Comparison of ENCODE assay signal across 17 cellular contexts in the genomic region with DNA sequence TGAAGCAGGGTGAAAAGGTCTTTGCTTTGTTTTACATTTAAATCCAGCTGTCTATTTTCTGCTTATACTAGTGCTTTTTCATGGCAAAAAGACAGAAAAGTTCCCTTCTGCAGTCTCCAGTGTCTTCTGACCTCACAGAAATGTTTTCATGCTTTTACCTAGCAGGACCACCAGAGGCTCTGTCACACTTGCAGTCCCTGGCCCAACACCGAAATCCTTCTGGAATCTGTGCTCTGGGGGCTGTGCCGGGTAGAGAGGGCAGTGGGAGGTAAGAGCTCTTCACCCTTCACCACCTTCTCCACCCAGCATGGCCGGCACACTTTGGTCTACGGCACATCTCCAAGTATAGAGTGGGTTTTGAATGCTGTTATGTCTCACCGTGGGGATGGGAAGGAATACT. TPM values are rescaled to one million over a fixed set of nuclear protein-coding genes. Genes with fewer than 3 reads are reported as not detected.
DNase-seq lines count a peak whose midpoint lies in the region; ATAC-seq and TF ChIP-seq lines count a peak whose summit lies in the region.
"Had no signal": no experiment of that assay in that cellular context is flagged by ENCODE, and none has a peak within 500 bp of the region (broad histone marks: within the 10 kb centered on the region; RNA-seq: fewer than 3 reads in every experiment).

No MANE protein-coding gene starts in this region.

- peak; percentile 13; the same call in 1 of the 2 replicates for TF ChIP-seq CTCF in AG10803 (conservative IDR thresholded peaks at IDR 0.05; ENCODE audit: low read length)
- TF ChIP-seq CTCF in WTC11 (IDR thresholded peaks at IDR 0.05), result no peak
- TF ChIP-seq CTCF in esophagus muscularis mucosa (IDR thresholded peaks at IDR 0.05), result no peak

- TF ChIP-seq EP300 in esophagus muscularis mucosa (IDR thresholded peaks at IDR 0.05), result no peak

- no peaks in the 10 kb centered on the region for H3K27me3 Mint-ChIP-seq in WTC11 (ENCODE audit: low read depth)
- H3K27me3 Mint-ChIP-seq: activated CD4-positive, alpha-beta T cell treated with anti-CD3 and anti-CD28 coated beads for 36 hours had no signal

- no peaks in the 10 kb centered on the region for H3K9me3 ChIP-seq in esophagus muscularis mucosa
- H3K9me3 ChIP-seq: adrenal gland had no signal

- DNase-seq in AG10803 (ENCODE audit: low read depth) (no peak), H7 (peak; percentile 64), WTC11 (ENCODE audit: low spot score) (peak; percentile 58), islet precursor cell (peak; percentile 62), NOMO-1 (lab: John Stamatoyannopoulos, UW; ENCODE audit: unreplicated experiment in 2 of 2) (no peak), EL (no peak), esophagus muscularis mucosa (ENCODE audit: extremely low spot score) (no peak), NCI-H1092 treated with DMSO at 0.1 percent for 48 hours (lab: John Stamatoyannopoulos, UW) (no peak)
- DNase-seq: activated CD4-positive, alpha-beta T cell treated with anti-CD3 and anti-CD28 coated beads for 36 hours; adrenal gland; DMS79 treated with DMSO at 0.1 percent for 48 hours; foreskin keratinocyte; posterior cingulate gyrus; stimulated activated CD8-positive, alpha-beta memory T cell treated with anti-CD3 and anti-CD28 coated beads, Interleukin-4, amount 100 ng/mL, for 48 hours had no signal

- H3K36me3 Mint-ChIP-seq in WTC11, result peaks cover 5% of the 10 kb centered on the region

- no peak for TF ChIP-seq POLR2A in esophagus muscularis mucosa (IDR thresholded peaks at IDR 0.05; ENCODE audit: low read depth)

- H3K27me3 ChIP-seq in H7 (ENCODE audit: control insufficient read depth, insufficient read depth, low read length), result no peaks in the 10 kb centered on the region
- H3K27me3 ChIP-seq in esophagus muscularis mucosa, result no peaks in the 10 kb centered on the region
- H3K27me3 ChIP-seq: adrenal gland, foreskin keratinocyte had no signal

- intact Hi-C loops in esophagus muscularis mucosa (cut with DNase I), result no loop called here

- CTCF ChIA-PET in WTC11 (lab: Charles Lee), result interaction anchor here (0.6 to 3.9 kb wide), 14 partner anchors 9 to 105 kb away, joined by 3 to 39 read pairs (median 3); partner anchors contain the start of genes AMPD2, GNAI3 and GNAT2

- H3K27ac ChIP-seq in esophagus muscularis mucosa (replicated peaks in 1 of 4), result no peak overlapping the region
- H3K27ac ChIP-seq: adrenal gland, foreskin keratinocyte had no signal

- 0 out of 2 replicates have a peak, but pooled peaks cover 3% of the 10 kb centered on the region for H3K4me1 Mint-ChIP-seq in WTC11

- WGBS in esophagus muscularis mucosa, result 77% methylated on average over 5 of the region's 5 CpGs

- H3K4me1 ChIP-seq in esophagus muscularis mucosa, result no peaks in the 10 kb centered on the region
- H3K4me1 ChIP-seq: adrenal gland had no signal

- POLR2A ChIA-PET in WTC11 (lab: Charles Lee), result interaction anchor here (1.1 kb wide), 1 partner anchor 50 kb away, joined by 4 read pairs; the partner anchor contains the start of gene GNAI3

- peak overlapping the region; percentile 61; the same call in 1 of the 2 replicates for H3K27ac Mint-ChIP-seq in WTC11
- H3K27ac Mint-ChIP-seq: activated CD4-positive, alpha-beta T cell treated with anti-CD3 and anti-CD28 coated beads for 36 hours; activated T-helper 1 cell treated with anti-CD3 and anti-CD28 coated beads, Interleukin-12 subunit alpha, Interleukin-12 subunit beta, Interleukin-2, Interleukin-4 antibody, amounts not matched to agents 30 ng/mL and 10 ng/mL and 1 ng/mL, durations not matched to agents 14 hours and 24 hours and 36 hours had no signal

- H3K36me3 ChIP-seq in H7 (replicated peaks; ENCODE audit: control insufficient read depth, insufficient read depth, low read length) (peaks cover 2% of the 10 kb centered on the region), esophagus muscularis mucosa (peaks cover 5 to 45% (median 28%) of the 10 kb centered on the region in 4 donors)

- no peaks in the 10 kb centered on the region for H3K9me3 Mint-ChIP-seq in WTC11
- H3K9me3 Mint-ChIP-seq: activated T-helper 1 cell treated with anti-CD3 and anti-CD28 coated beads, Interleukin-12 subunit alpha, Interleukin-12 subunit beta, Interleukin-2, Interleukin-4 antibody, amounts not matched to agents 30 ng/mL and 10 ng/mL and 1 ng/mL, durations not matched to agents 14 hours and 24 hours and 36 hours had no signal

- H3K4me3 ChIP-seq in AG10803 (ENCODE audit: low read length) (no peak overlapping the region), H7 (ENCODE audit: insufficient read depth, low read depth, low read length) (no peak overlapping the region), esophagus muscularis mucosa (no peak overlapping the region)
- H3K4me3 ChIP-seq: adrenal gland had no signal

- H3K4me3 Mint-ChIP-seq in WTC11, result no peak overlapping the region
- H3K4me3 Mint-ChIP-seq: activated CD4-positive, alpha-beta T cell treated with anti-CD3 and anti-CD28 coated beads for 36 hours; activated T-helper 1 cell treated with anti-CD3 and anti-CD28 coated beads, Interleukin-12 subunit alpha, Interleukin-12 subunit beta, Interleukin-2, Interleukin-4 antibody, amounts not matched to agents 30 ng/mL and 10 ng/mL and 1 ng/mL, durations not matched to agents 14 hours and 24 hours and 36 hours had no signal

- ATAC-seq in WTC11, result peak; percentile 98
- ATAC-seq: activated CD4-positive, alpha-beta T cell treated with anti-CD3 and anti-CD28 coated beads for 36 hours; foreskin keratinocyte had no signal

TF ChIP-seq in WTC11, 78 proteins besides CTCF, POLR2A, EP300 and RAD21:
- TF ChIP-seq RELA (CRISPR knock-in tag; IDR thresholded peaks at IDR 0.05; ENCODE audit: borderline replicate concordance) (no peak), ZNF219 (CRISPR knock-in tag; IDR thresholded peaks at IDR 0.05; ENCODE audit: borderline replicate concordance) (no peak)

RNA-seq across cellular contexts. Expression of gene GNAT2, which starts 20.8 kb away (rescaled TPM):
- total RNA-seq in H7 (2014; rRNA removed; shearing (Covaris generic)), result not detected in 2 replicates
- total RNA-seq in WTC11 (2021), result 0.14 TPM in 1 of 3 replicates, not detected in the others
- under 1 TPM in 1 of 4 donors, not detected in 3; 0.33 TPM for total RNA-seq in esophagus muscularis mucosa
- total RNA-seq: foreskin keratinocyte, urinary bladder had no signal

RNA-seq across cellular contexts. Expression of gene AMPD2, which starts 21.0 kb away (rescaled TPM):
- total RNA-seq in H7 (2014; rRNA removed; shearing (Covaris generic)), result 78.0 and 83.7 TPM in 2 replicates
- total RNA-seq in WTC11 (2021) (51.8 to 79.8 TPM (median 60.0 TPM) in 3 replicates), esophagus muscularis mucosa (10 to 100 TPM; 23.7 to 38.8 (median 33.2) TPM)

RNA-seq across cellular contexts. Expression of gene GNAI3, which starts 50.2 kb away (rescaled TPM):
- total RNA-seq in H7 (2014; rRNA removed; shearing (Covaris generic)), result 13.3 and 14.6 TPM in 2 replicates
- total RNA-seq in WTC11 (2021) (7.1 to 7.2 TPM (median 7.1 TPM) in 3 replicates), esophagus muscularis mucosa (1 to 10 TPM; 5.9 to 7.2 (median 6.6) TPM)

RNA-seq across cellular contexts. Expression of gene GSTM4, which starts 57.2 kb away (rescaled TPM):
- 31.2 and 43.2 TPM in 2 replicates for total RNA-seq in H7 (2014; rRNA removed; shearing (Covaris generic))
- total RNA-seq in WTC11 (2021) (16.4 to 18.1 TPM (median 16.7 TPM) in 3 replicates), esophagus muscularis mucosa (10 to 100 TPM; 33.1 to 43.1 (median 39.1) TPM)

RNA-seq across cellular contexts. Expression of gene GPR61, which starts 59.0 kb away (rescaled TPM):
- total RNA-seq in H7 (2014; rRNA removed; shearing (Covaris generic)), result 0.17 TPM in 1 of 2 replicates, not detected in the other
- total RNA-seq in WTC11 (2021) (0.42 to 0.73 TPM (median 0.44 TPM) in 3 replicates), esophagus muscularis mucosa (not detected)
- total RNA-seq: activated T-helper 1 cell treated with anti-CD3 and anti-CD28 coated beads, Interleukin-12 subunit alpha, Interleukin-12 subunit beta, Interleukin-2, Interleukin-4 antibody, amounts not matched to agents 30 ng/mL and 10 ng/mL and 1 ng/mL, durations not matched to agents 14 hours and 24 hours and 36 hours; M059J had no signal

Comparison
In these comparisons a context has a peak if more than half of its experiments do, and no peak if none do; other contexts are left out.
1. DNase-seq: peak in H7 (single experiment), WTC11 (single experiment) and islet precursor cell (single experiment); none in AG10803 (single experiment), NOMO-1 (0 of 2), EL (single experiment), esophagus muscularis mucosa (single experiment) and NCI-H1092 treated with DMSO at 0.1 percent for 48 hours (single experiment).